1 cellular context compared by ENCODE assay signal in genomic region chr17:7673239-7673638, GRCh38.
TF ChIP-seq lines count a peak whose summit lies in the region.

No MANE protein-coding gene starts in this region.

TF ChIP-seq in HEK293, 187 proteins besides CTCF, POLR2A, EP300 and RAD21:
- TF ChIP-seq ZNF48 (tag by site-specific recombination; IDR thresholded peaks at IDR 0.05) (no peak), SETDB1 (IDR thresholded peaks at IDR 0.05; ENCODE audit: insufficient read length, low read length) (peak; percentile 36)
TF ChIP-seq in HEK293: peak in this region for 1.
